10 cellular contexts compared by ENCODE assay signal in the genomic region with DNA sequence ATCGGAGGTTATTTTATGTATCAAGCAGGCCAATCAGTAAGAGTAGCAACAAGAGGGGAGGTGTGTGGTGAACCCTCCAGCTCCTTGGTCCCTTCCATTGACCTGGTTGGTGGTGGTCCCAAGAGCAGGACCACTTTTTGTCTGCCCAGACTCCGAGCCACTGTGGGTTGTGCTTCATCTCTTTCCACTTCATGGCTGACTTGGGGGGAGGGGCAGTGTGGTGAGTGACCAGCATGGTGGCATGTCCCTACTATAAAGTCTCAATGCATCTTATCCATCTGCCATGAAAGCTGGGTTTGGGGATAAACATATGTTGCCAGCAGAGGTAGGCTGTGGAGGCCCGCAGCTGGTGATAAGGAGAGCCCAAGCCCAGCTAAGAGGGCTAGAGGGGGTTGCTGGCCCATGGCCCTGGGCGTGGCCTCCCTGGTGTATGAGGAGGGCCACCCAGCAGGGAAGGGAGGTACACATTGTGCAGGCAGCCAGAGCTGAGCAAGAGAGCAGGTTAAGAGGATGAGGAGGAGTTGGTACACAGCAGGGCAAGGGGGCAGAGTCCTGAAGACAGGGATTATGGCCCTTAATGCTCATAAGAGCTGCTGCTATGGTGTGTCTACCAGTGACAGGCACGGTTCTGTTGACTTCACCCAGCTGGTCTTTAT. TPM values are rescaled to one million over a fixed set of nuclear protein-coding genes. Genes with fewer than 3 reads are reported as not detected.
DNase-seq lines count a peak whose midpoint lies in the region; ATAC-seq and TF ChIP-seq lines count a peak whose summit lies in the region.
"Had no signal": no experiment of that assay in that cellular context is flagged by ENCODE, and none has a peak within 500 bp of the region (broad histone marks: within the 10 kb centered on the region; RNA-seq: fewer than 3 reads in every experiment).

No MANE protein-coding gene starts in this region.

- H3K9me3 ChIP-seq in Loucy (ENCODE audit: insufficient read depth, low read depth, low read length) (no peaks in the 10 kb centered on the region), sigmoid colon (no peaks in the 10 kb centered on the region)
- H3K9me3 ChIP-seq: HAP-1 had no signal

- TF ChIP-seq POLR2A in sigmoid colon (IDR thresholded peaks at IDR 0.05): no peak

- H3K9me3 Mint-ChIP-seq in T-helper 2 cell treated with Interferon-gamma antibody and Interleukin-4, amounts not matched to agents 5 μg/mL and 100 μg/mL, for 36 hours: no peaks in the 10 kb centered on the region
- H3K9me3 Mint-ChIP-seq in activated naive CD8-positive, alpha-beta T cell treated with anti-CD3 and anti-CD28 coated beads, Interleukin-2, amount 10 ng/mL, durations not matched to agents 7 days and 5 days: no peaks in the 10 kb centered on the region

- H3K9ac ChIP-seq in Loucy (ENCODE audit: low read depth, low read length, poor library complexity, severe bottlenecking): no peak overlapping the region

- peaks cover 80% of the 10 kb centered on the region for H3K36me3 Mint-ChIP-seq in T-helper 2 cell treated with Interferon-gamma antibody and Interleukin-4, amounts not matched to agents 5 μg/mL and 100 μg/mL, for 36 hours (ENCODE audit: low read depth)
- peaks cover 35% of the 10 kb centered on the region for H3K36me3 Mint-ChIP-seq in activated naive CD8-positive, alpha-beta T cell treated with anti-CD3 and anti-CD28 coated beads, Interleukin-2, amount 10 ng/mL, durations not matched to agents 7 days and 5 days

- no peak for TF ChIP-seq CTCF in Loucy (conservative IDR thresholded peaks at IDR 0.05; ENCODE audit: low read length)
- TF ChIP-seq CTCF in sigmoid colon (IDR thresholded peaks at IDR 0.05): no peak

- POLR2A ChIA-PET in activated naive CD8-positive, alpha-beta T cell treated with anti-CD3 and anti-CD28 coated beads, Interleukin-2, amount 10 ng/mL, durations not matched to agents 7 days and 5 days (lab: Charles Lee): interaction anchor here (1.1 to 1.6 kb wide), 2 partner anchors 29 to 161 kb away, joined by 3 to 4 read pairs; a partner anchor contains a TSS

- intact Hi-C loops in sigmoid colon (cut with DNase I): no loop called here

- WGBS in sigmoid colon, 2 donors: 91 to 94% methylated on average over 5 of the region's 5 CpGs

- ATAC-seq in activated naive CD8-positive, alpha-beta T cell treated with anti-CD3 and anti-CD28 coated beads, Interleukin-2, amount 10 ng/mL, durations not matched to agents 7 days and 5 days (ENCODE audit: low read depth): no peak
- ATAC-seq in GM21737 (IDR thresholded peaks at IDR 0.05; ENCODE audit: unreplicated experiment): no peak

- DNase-seq in T-helper 2 cell treated with Interferon-gamma antibody and Interleukin-4, amounts not matched to agents 5 μg/mL and 100 μg/mL, for 36 hours (ENCODE audit: low spot score): no peak
- DNase-seq in T-helper 2 cell (no peak), sigmoid colon (peak; percentile 54), GM19240 (ENCODE audit: insufficient read length, low spot score) (no peak)
- DNase-seq in activated naive CD8-positive, alpha-beta T cell treated with anti-CD3 and anti-CD28 coated beads, Interleukin-2, amount 10 ng/mL, durations not matched to agents 7 days and 5 days: no peak
- no peak for DNase-seq in stimulated activated CD4-positive, alpha-beta T cell treated with anti-CD3 and anti-CD28 coated beads, Interleukin-2, amount 100 ng/mL, for 24 hours
- DNase-seq: Calu3 had no signal

- H3K4me3 ChIP-seq in Loucy (ENCODE audit: low read length, poor library complexity, severe bottlenecking): peak overlapping the region; percentile 14
- H3K4me3 ChIP-seq in sigmoid colon: no peak overlapping the region
- H3K4me3 ChIP-seq: HAP-1 had no signal

- H2AFZ ChIP-seq in Loucy (ENCODE audit: low read length): no peak overlapping the region

- H3K4me3 Mint-ChIP-seq in T-helper 2 cell treated with Interferon-gamma antibody and Interleukin-4, amounts not matched to agents 5 μg/mL and 100 μg/mL, for 36 hours: peak overlapping the region; percentile 78
- peak overlapping the region; percentile 72 for H3K4me3 Mint-ChIP-seq in activated naive CD8-positive, alpha-beta T cell treated with anti-CD3 and anti-CD28 coated beads, Interleukin-2, amount 10 ng/mL, durations not matched to agents 7 days and 5 days

- H3K4me1 ChIP-seq in Loucy (ENCODE audit: insufficient read depth, low read length, poor library complexity, severe bottlenecking) (peaks cover 36% of the 10 kb centered on the region), sigmoid colon (peaks cover 0 to 21% (median 19%) of the 10 kb centered on the region in 4 donors)

- peaks cover 46% of the 10 kb centered on the region for H4K20me1 ChIP-seq in Loucy (ENCODE audit: insufficient read depth, low read length, poor library complexity, severe bottlenecking)

- H3K4me2 ChIP-seq in Loucy (ENCODE audit: low read depth, low read length, poor library complexity, severe bottlenecking): peak overlapping the region; percentile 54

- H3K36me3 ChIP-seq in Loucy (ENCODE audit: insufficient read depth, low read length): peaks cover 55% of the 10 kb centered on the region; the same call in 1 of the 2 replicates
- peaks cover 0 to 59% (median 20%) of the 10 kb centered on the region in 4 donors for H3K36me3 ChIP-seq in sigmoid colon

- H3K27me3 ChIP-seq in Loucy (ENCODE audit: insufficient read depth, low read length, poor library complexity, severe bottlenecking) (no peaks in the 10 kb centered on the region), sigmoid colon (no peaks in the 10 kb centered on the region)

- H3K79me2 ChIP-seq in Loucy (ENCODE audit: insufficient read depth, low read length): peaks cover 59% of the 10 kb centered on the region

- H3K4me1 Mint-ChIP-seq in T-helper 2 cell treated with Interferon-gamma antibody and Interleukin-4, amounts not matched to agents 5 μg/mL and 100 μg/mL, for 36 hours (ENCODE audit: low read depth): peaks cover 68% of the 10 kb centered on the region
- peaks cover 69% of the 10 kb centered on the region for H3K4me1 Mint-ChIP-seq in activated naive CD8-positive, alpha-beta T cell treated with anti-CD3 and anti-CD28 coated beads, Interleukin-2, amount 10 ng/mL, durations not matched to agents 7 days and 5 days

- H3K27ac Mint-ChIP-seq in T-helper 2 cell treated with Interferon-gamma antibody and Interleukin-4, amounts not matched to agents 5 μg/mL and 100 μg/mL, for 36 hours: peak overlapping the region; percentile 94
- peak overlapping the region; percentile 97 for H3K27ac Mint-ChIP-seq in activated naive CD8-positive, alpha-beta T cell treated with anti-CD3 and anti-CD28 coated beads, Interleukin-2, amount 10 ng/mL, durations not matched to agents 7 days and 5 days

- no peak overlapping the region for H3K27ac ChIP-seq in sigmoid colon

- TF ChIP-seq EP300 in sigmoid colon (IDR thresholded peaks at IDR 0.05): no peak

- no peaks in the 10 kb centered on the region for H3K9me2 ChIP-seq in Loucy (replicated peaks; ENCODE audit: low read depth, low read length)

- no peaks in the 10 kb centered on the region for H3K27me3 Mint-ChIP-seq in T-helper 2 cell treated with Interferon-gamma antibody and Interleukin-4, amounts not matched to agents 5 μg/mL and 100 μg/mL, for 36 hours (ENCODE audit: low read depth)
- H3K27me3 Mint-ChIP-seq in activated naive CD8-positive, alpha-beta T cell treated with anti-CD3 and anti-CD28 coated beads, Interleukin-2, amount 10 ng/mL, durations not matched to agents 7 days and 5 days: no peaks in the 10 kb centered on the region

- H3F3A ChIP-seq in Loucy (ENCODE audit: low read depth): no peaks in the 10 kb centered on the region

RNA-seq across cellular contexts. Expression of a gene that starts 7.0 kb away (rescaled TPM):
- 10 to 100 TPM; 38.2 to 42.5 TPM for total RNA-seq in activated naive CD8-positive, alpha-beta T cell treated with anti-CD3 and anti-CD28 coated beads, Interleukin-2, amount 10 ng/mL, durations not matched to agents 7 days and 5 days
- total RNA-seq in sigmoid colon: 10 to 100 TPM in 2 of 4 donors, 1 to 10 TPM in 2; 5.8 to 18.3 (median 9.4) TPM
- 10 to 100 TPM in 1 of 3 donors, 1 to 10 TPM in 2; 4.2 to 19.7 (median 8.8) TPM for polyA plus RNA-seq in sigmoid colon

RNA-seq across cellular contexts. Expression of a gene that starts 10.7 kb away (rescaled TPM):
- 100 to 1,000 TPM; 209 to 215 TPM for total RNA-seq in activated naive CD8-positive, alpha-beta T cell treated with anti-CD3 and anti-CD28 coated beads, Interleukin-2, amount 10 ng/mL, durations not matched to agents 7 days and 5 days
- 10 to 100 TPM in 1 of 4 donors, 1 to 10 TPM in 3; 1.9 to 20.1 (median 6.4) TPM for total RNA-seq in sigmoid colon
- polyA plus RNA-seq in sigmoid colon: 100 to 1,000 TPM in 2 of 3 donors, 10 to 100 TPM in 1; 70.9 to 177 (median 153) TPM

Comparison
In these comparisons a context has a peak if more than half of its experiments do, and no peak if none do; other contexts are left out.
1. RNA of a gene that starts 10.7 kb away (total RNA-seq): 209 to 215 TPM in activated naive CD8-positive, alpha-beta T cell treated with anti-CD3 and anti-CD28 coated beads, Interleukin-2, amount 10 ng/mL, durations not matched to agents 7 days and 5 days; 1.9 to 20.1 TPM in sigmoid colon; every median in the first group is over 4 times any median in the second.